ENCODE assay signal across 12 cellular contexts in the genomic region with DNA sequence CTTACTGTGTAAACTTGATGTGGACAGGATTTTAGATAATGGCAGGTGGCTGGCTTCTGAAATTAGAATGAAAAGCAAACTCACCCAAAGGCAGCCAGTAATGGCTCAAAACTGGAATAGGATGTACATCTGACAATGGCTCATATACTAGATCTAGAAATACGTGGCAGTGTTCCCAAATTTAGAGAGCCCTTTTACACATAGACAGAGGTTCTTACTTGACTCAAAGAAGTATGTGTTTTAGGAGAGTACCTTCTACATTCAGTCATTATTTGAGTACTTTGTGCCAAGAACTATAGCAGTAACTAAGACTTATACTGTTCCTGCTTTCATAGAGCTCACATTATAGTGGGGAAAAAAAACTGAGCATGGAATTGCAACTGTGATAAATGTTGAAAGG.
"Had no signal": no experiment of that assay in that cellular context is flagged by ENCODE, and none has a peak within 500 bp of the region (broad histone marks: within the 10 kb centered on the region; RNA-seq: fewer than 3 reads in every experiment).

No MANE protein-coding gene starts in this region.

- H3K4me3 Mint-ChIP-seq: naive thymus-derived CD4-positive, alpha-beta T cell; stimulated activated naive B cell treated with anti-CD40 and anti-IgM and Interleukin-4, amounts not matched to agents 10 μg/mL and 1 μg/mL and 100 μg/mL, for 72 hours; T-helper 2 cell treated with Interferon-gamma antibody and Interleukin-4, amounts not matched to agents 5 μg/mL and 100 μg/mL, for 36 hours had no signal

- H3K4me3 ChIP-seq: esophagus squamous epithelium, prostate gland, right lobe of liver, suprapubic skin, upper lobe of left lung had no signal

- H3K27ac Mint-ChIP-seq: T-helper 2 cell treated with Interferon-gamma antibody and Interleukin-4, amounts not matched to agents 5 μg/mL and 100 μg/mL, for 36 hours had no signal

- H3K4me1 ChIP-seq: esophagus squamous epithelium, prostate gland, right lobe of liver, suprapubic skin had no signal

- H3K27me3 Mint-ChIP-seq: naive thymus-derived CD4-positive, alpha-beta T cell; stimulated activated naive B cell treated with anti-CD40 and anti-IgM and Interleukin-4, amounts not matched to agents 10 μg/mL and 1 μg/mL and 100 μg/mL, for 72 hours had no signal

- H3K27ac ChIP-seq: esophagus squamous epithelium, foreskin keratinocyte, prostate gland, right lobe of liver, suprapubic skin, upper lobe of left lung had no signal

- DNase-seq: activated naive CD4-positive, alpha-beta T cell treated with anti-CD3 and anti-CD28 coated beads, Interleukin-2, amount 50 U/mL, for 16 hours; esophagus squamous epithelium; foreskin keratinocyte; left colon; naive thymus-derived CD4-positive, alpha-beta T cell; occipital lobe; right lobe of liver; stimulated activated naive B cell treated with anti-CD40 and anti-IgM and Interleukin-4, amounts not matched to agents 10 μg/mL and 1 μg/mL and 100 μg/mL, for 72 hours; upper lobe of left lung had no signal

- H3K9me3 ChIP-seq: esophagus squamous epithelium, prostate gland, right lobe of liver, suprapubic skin, upper lobe of left lung had no signal

- H3K27me3 ChIP-seq: esophagus squamous epithelium, foreskin keratinocyte, right lobe of liver, suprapubic skin, upper lobe of left lung had no signal

- H3K9me3 Mint-ChIP-seq: naive thymus-derived CD4-positive, alpha-beta T cell; stimulated activated naive B cell treated with anti-CD40 and anti-IgM and Interleukin-4, amounts not matched to agents 10 μg/mL and 1 μg/mL and 100 μg/mL, for 72 hours; T-helper 2 cell treated with Interferon-gamma antibody and Interleukin-4, amounts not matched to agents 5 μg/mL and 100 μg/mL, for 36 hours had no signal

- ATAC-seq: foreskin keratinocyte; left colon; naive thymus-derived CD4-positive, alpha-beta T cell; right lobe of liver; stimulated activated naive B cell treated with anti-CD40 and anti-IgM and Interleukin-4, amounts not matched to agents 10 μg/mL and 1 μg/mL and 100 μg/mL, for 72 hours had no signal

- H3K36me3 ChIP-seq: prostate gland, right lobe of liver had no signal
